ENCODE assay signal across 25 cellular contexts in the genomic region with DNA sequence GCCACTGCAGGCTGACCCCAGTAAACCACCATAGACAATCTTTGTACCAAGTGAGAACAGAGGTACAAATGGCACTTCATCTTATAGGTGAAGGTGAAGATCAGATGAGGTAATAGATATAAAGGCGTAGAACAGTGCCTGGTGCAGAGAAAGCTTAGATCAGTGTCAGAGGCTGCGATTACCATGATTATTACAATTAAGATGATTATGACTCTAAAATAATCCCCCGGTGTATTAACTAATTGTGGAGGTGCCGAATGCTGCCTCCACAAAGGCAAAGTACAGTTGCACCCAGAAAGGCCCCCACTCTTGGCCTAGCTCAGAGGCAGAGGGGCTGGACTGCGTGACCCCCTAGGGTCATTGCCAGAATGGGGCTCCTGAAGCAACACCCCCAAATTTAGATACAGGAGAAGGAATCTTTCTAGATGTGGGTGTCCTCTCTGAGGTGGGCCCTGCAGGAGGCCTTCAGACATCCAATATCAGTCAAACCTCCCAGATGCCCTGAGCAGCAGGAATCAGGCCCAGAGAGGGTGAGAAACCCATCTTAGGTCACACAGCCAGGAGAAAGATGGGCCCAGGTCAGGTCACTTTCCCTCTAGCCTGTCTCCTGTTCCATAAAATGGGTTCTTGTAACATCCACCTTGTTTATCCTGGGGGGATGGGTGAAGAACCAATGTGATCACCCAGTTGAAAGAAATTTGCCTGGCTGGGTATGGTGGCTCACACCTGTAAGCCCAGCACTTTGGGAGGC.
"Had no signal": no experiment of that assay in that cellular context is flagged by ENCODE, and none has a peak within 500 bp of the region (broad histone marks: within the 10 kb centered on the region; RNA-seq: fewer than 3 reads in every experiment).

No MANE protein-coding gene starts in this region.

- FAIRE-seq: endometrium, islet of Langerhans, keratinocyte had no signal

- H3K36me3 ChIP-seq: colonic mucosa, esophagus squamous epithelium, gastrocnemius medialis, heart right ventricle, left lung, lower lobe of right lung had no signal

- H3K9me3 ChIP-seq: colonic mucosa, esophagus squamous epithelium, gastrocnemius medialis, left lung, lower lobe of right lung, mucosa of descending colon had no signal

- H3K4me3 ChIP-seq: colonic mucosa, esophagus squamous epithelium, gastrocnemius medialis, heart right ventricle, left lung, lower lobe of right lung, mucosa of descending colon had no signal

- H3K27me3 ChIP-seq: colonic mucosa, gastrocnemius medialis had no signal

- H3K27ac ChIP-seq: colonic mucosa, epithelial cell of prostate, esophagus squamous epithelium, gastrocnemius medialis, heart right ventricle, left lung, lower lobe of right lung had no signal

- DNase-seq: colonic mucosa; cortex of kidney; effector CD8-positive, alpha-beta T cell; effector memory CD8-positive, alpha-beta T cell; endodermal cell; erythroblast; esophagus squamous epithelium; foreskin fibroblast; foreskin melanocyte; gastrocnemius medialis; glutamatergic neuron; head of caudate nucleus; heart right ventricle; hippocampal formation; left cardiac atrium; left lung; left ventricle myocardium superior; lower lobe of right lung; mesenchymal stem cell; mucosa of descending colon had no signal

- H3K4me1 ChIP-seq: colonic mucosa, esophagus squamous epithelium, gastrocnemius medialis, left lung, lower lobe of right lung had no signal

- ATAC-seq: effector memory CD8-positive, alpha-beta T cell; esophagus mucosa; gastrocnemius medialis; heart right ventricle; left cardiac atrium; left lung; left ventricle myocardium superior; lower lobe of right lung; mucosa of descending colon had no signal
